Comparison of ENCODE assay signal across 20 cellular contexts in genomic region chr14:88605594-88605993, GRCh38. TPM values are rescaled to one million over a fixed set of nuclear protein-coding genes. Genes with fewer than 3 reads are reported as not detected.
"Had no signal": no experiment of that assay in that cellular context is flagged by ENCODE, and none has a peak within 500 bp of the region (broad histone marks: within the 10 kb centered on the region; RNA-seq: fewer than 3 reads in every experiment).

No MANE protein-coding gene starts in this region.

- ATAC-seq: natural killer cell, sciatic nerve, T-cell, WTC11 had no signal

- H3K27me3 ChIP-seq: upper lobe of left lung had no signal

- H3K27me3 Mint-ChIP-seq: activated CD4-positive, alpha-beta memory T cell treated with anti-CD3 and anti-CD28 coated beads for 36 hours; activated naive CD8-positive, alpha-beta T cell treated with anti-CD3 and anti-CD28 coated beads, Interleukin-2, amount 10 ng/mL, durations not matched to agents 7 days and 5 days; brain; dendritic cell treated with granulocyte-macrophage colony-stimulating factor and Interleukin-4, amounts not matched to agents 40 ng/mL and 50 ng/mL, for 4 days; stimulated activated naive B cell treated with anti-CD40 and anti-IgM and Interleukin-4, amounts not matched to agents 10 μg/mL and 1 μg/mL and 100 μg/mL, for 72 hours; T-cell had no signal

- H3K9me3 ChIP-seq: left ventricle myocardium inferior, thoracic aorta, upper lobe of left lung had no signal

- H3K4me1 Mint-ChIP-seq: brain had no signal

- H3K9me3 Mint-ChIP-seq: activated CD4-positive, alpha-beta memory T cell treated with anti-CD3 and anti-CD28 coated beads for 36 hours; activated naive CD8-positive, alpha-beta T cell treated with anti-CD3 and anti-CD28 coated beads, Interleukin-2, amount 10 ng/mL, durations not matched to agents 7 days and 5 days; brain; dendritic cell treated with granulocyte-macrophage colony-stimulating factor and Interleukin-4, amounts not matched to agents 40 ng/mL and 50 ng/mL, for 4 days; natural killer cell; stimulated activated naive B cell treated with anti-CD40 and anti-IgM and Interleukin-4, amounts not matched to agents 10 μg/mL and 1 μg/mL and 100 μg/mL, for 72 hours; T-cell had no signal

- H3K4me3 ChIP-seq: left ventricle myocardium inferior, SK-N-MC, smooth muscle cell, thoracic aorta, upper lobe of left lung had no signal

- H3K4me3 Mint-ChIP-seq: activated CD4-positive, alpha-beta memory T cell treated with anti-CD3 and anti-CD28 coated beads for 36 hours; activated naive CD8-positive, alpha-beta T cell treated with anti-CD3 and anti-CD28 coated beads, Interleukin-2, amount 10 ng/mL, durations not matched to agents 7 days and 5 days; brain; dendritic cell treated with granulocyte-macrophage colony-stimulating factor and Interleukin-4, amounts not matched to agents 40 ng/mL and 50 ng/mL, for 4 days; natural killer cell; stimulated activated naive B cell treated with anti-CD40 and anti-IgM and Interleukin-4, amounts not matched to agents 10 μg/mL and 1 μg/mL and 100 μg/mL, for 72 hours; T-cell; WTC11 had no signal

- H3K27ac ChIP-seq: left ventricle myocardium inferior, SK-N-MC, thoracic aorta, upper lobe of left lung had no signal

- H3K27ac Mint-ChIP-seq: activated naive CD8-positive, alpha-beta T cell treated with anti-CD3 and anti-CD28 coated beads, Interleukin-2, amount 10 ng/mL, durations not matched to agents 7 days and 5 days; dendritic cell treated with granulocyte-macrophage colony-stimulating factor and Interleukin-4, amounts not matched to agents 40 ng/mL and 50 ng/mL, for 4 days; natural killer cell; T-cell; WTC11 had no signal

- H3K4me2 ChIP-seq: smooth muscle cell had no signal

- DNase-seq: activated CD4-positive, alpha-beta memory T cell treated with anti-CD3 and anti-CD28 coated beads for 36 hours; activated gamma-delta T cell; activated naive CD8-positive, alpha-beta T cell treated with anti-CD3 and anti-CD28 coated beads, Interleukin-2, amount 10 ng/mL, durations not matched to agents 7 days and 5 days; aorta; effector CD4-positive, alpha-beta T cell; hippocampal formation; left ventricle myocardium inferior; midbrain; natural killer cell; stimulated activated CD4-positive, alpha-beta T cell treated with anti-CD3 and anti-CD28 coated beads, Interleukin-15, amount 100 ng/mL, for 24 hours; stimulated activated naive B cell treated with anti-CD40 and anti-IgM and Interleukin-4, amounts not matched to agents 10 μg/mL and 1 μg/mL and 100 μg/mL, for 72 hours; T-cell; upper lobe of left lung had no signal

- H3K4me1 ChIP-seq: left ventricle myocardium inferior had no signal

RNA-seq across cellular contexts. Expression of gene PTPN21, which starts 50.8 kb away (rescaled TPM):
- total RNA-seq: activated naive CD8-positive, alpha-beta T cell treated with anti-CD3 and anti-CD28 coated beads, Interleukin-2, amount 10 ng/mL, durations not matched to agents 7 days and 5 days had no signal
